Comparison of ENCODE assay signal across 29 cellular contexts in genomic region chr19:7401694-7402093, GRCh38.
"Had no signal": no experiment of that assay in that cellular context is flagged by ENCODE, and none has a peak within 500 bp of the region (broad histone marks: within the 10 kb centered on the region; RNA-seq: fewer than 3 reads in every experiment).

No MANE protein-coding gene starts in this region.

- H3K36me3 ChIP-seq: pancreas, prostate gland, suprapubic skin, tibial artery, uterus had no signal

- H3K9me3 ChIP-seq: left lung, lower lobe of right lung, pancreas, prostate gland, suprapubic skin, thoracic aorta, tibial artery, uterus had no signal

- FAIRE-seq: pancreas had no signal

- H3K9me3 Mint-ChIP-seq: naive thymus-derived CD8-positive, alpha-beta T cell; nephron; neural crest cell; stimulated activated naive CD8-positive, alpha-beta T cell treated with anti-CD3 and anti-CD28 coated beads, Interleukin-15, Interleukin-2, amounts not matched to agents 100 ng/mL and 50 ng/mL, for 24 hours; type B pancreatic cell had no signal

- H3K4me3 Mint-ChIP-seq: naive thymus-derived CD8-positive, alpha-beta T cell; nephron; neural crest cell; stimulated activated naive CD8-positive, alpha-beta T cell treated with anti-CD3 and anti-CD28 coated beads, Interleukin-15, Interleukin-2, amounts not matched to agents 100 ng/mL and 50 ng/mL, for 24 hours; type B pancreatic cell had no signal

- H3K27me3 ChIP-seq: left lung, pancreas, suprapubic skin, tibial artery, uterus had no signal

- H3K27me3 Mint-ChIP-seq: naive thymus-derived CD8-positive, alpha-beta T cell; stimulated activated naive CD8-positive, alpha-beta T cell treated with anti-CD3 and anti-CD28 coated beads, Interleukin-15, Interleukin-2, amounts not matched to agents 100 ng/mL and 50 ng/mL, for 24 hours; type B pancreatic cell had no signal

- H3K4me1 ChIP-seq: prostate gland, uterus had no signal

- ATAC-seq: left colon; left lung; lower lobe of right lung; naive thymus-derived CD8-positive, alpha-beta T cell; pancreas; right cardiac atrium; sciatic nerve had no signal

- H3K27ac ChIP-seq: left lung, lower lobe of right lung, pancreas, prostate gland, skin epidermis, suprapubic skin, thoracic aorta, tibial artery, uterus had no signal

- H3K27ac Mint-ChIP-seq: stimulated activated naive CD8-positive, alpha-beta T cell treated with anti-CD3 and anti-CD28 coated beads, Interleukin-15, Interleukin-2, amounts not matched to agents 100 ng/mL and 50 ng/mL, for 24 hours; type B pancreatic cell had no signal

- DNase-seq: islet precursor cell; kidney glomerular epithelial cell; left colon; left lung; lower lobe of right lung; mammary epithelial cell; mesenchymal stem cell; naive thymus-derived CD8-positive, alpha-beta T cell; nucleus accumbens; pancreas; posterior cingulate gyrus; retina; right cardiac atrium; stimulated activated CD4-positive, alpha-beta T cell treated with anti-CD3 and anti-CD28 coated beads, Interleukin-12 subunit alpha, Interleukin-12 subunit beta, amount 100 ng/mL, for 4 hours; stimulated activated CD4-positive, alpha-beta T cell treated with anti-CD3 and anti-CD28 coated beads, Interleukin-15, amount 100 ng/mL, for 24 hours; stimulated activated CD4-positive, alpha-beta T cell treated with anti-CD3 and anti-CD28 coated beads, Interleukin-2, amount 100 ng/mL, for 24 hours; stimulated activated CD4-positive, alpha-beta T cell treated with anti-CD3 and anti-CD28 coated beads, Interleukin-4, amount 100 ng/mL, for 1 hour; stimulated activated naive CD4-positive, alpha-beta T cell; tibial artery; uterus had no signal

- H3K4me3 ChIP-seq: left lung, lower lobe of right lung, pancreas, prostate gland, skin epidermis, suprapubic skin, thoracic aorta, tibial artery, uterus had no signal
